Comparison of ENCODE assay signal across 7 cellular contexts in the genomic region with DNA sequence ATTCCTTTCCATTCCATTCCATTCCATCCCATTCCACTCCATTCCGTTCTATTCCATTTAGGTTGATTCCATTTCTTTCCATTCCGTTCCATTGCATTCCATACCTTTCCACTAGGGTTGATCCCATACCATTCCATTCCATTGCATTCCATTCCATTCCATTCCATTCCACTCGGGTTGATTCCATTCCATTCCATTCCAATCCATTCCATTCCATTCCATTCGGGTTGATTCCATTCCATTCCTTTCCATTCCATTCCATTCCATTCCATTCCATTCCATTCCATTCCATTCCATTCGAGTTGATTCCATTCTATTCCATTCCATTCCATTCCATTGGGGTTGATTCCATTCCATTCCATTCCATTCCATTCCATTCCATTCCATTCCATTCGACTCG.
DNase-seq lines count a peak whose midpoint lies in the region; ATAC-seq and TF ChIP-seq lines count a peak whose summit lies in the region.
"Not testable (repeated sequence)": the region's sequence is repeated elsewhere in the genome, so short reads cannot be mapped to it uniquely, and the experiment has no call there.

No MANE protein-coding gene starts in this region.

- DNase-seq in body of pancreas, lower lobe of right lung: not testable (repeated sequence)

- TF ChIP-seq CTCF in body of pancreas (IDR thresholded peaks at IDR 0.05); lower lobe of right lung (IDR thresholded peaks at IDR 0.05): not testable (repeated sequence)

- not testable (repeated sequence) for H3K4me3 ChIP-seq in body of pancreas, lower lobe of right lung

- intact Hi-C loops in body of pancreas (cut with DNase I); lower lobe of right lung (cut with DNase I): not testable (repeated sequence)

- H3K4me1 ChIP-seq in body of pancreas, lower lobe of right lung: not testable (repeated sequence)

- WGBS in body of pancreas, 2 donors = 38 to 57% methylated on average over 6 to 7 of the region's 7 CpGs

- TF ChIP-seq POLR2A in body of pancreas (IDR thresholded peaks at IDR 0.05) = not testable (repeated sequence)

- H3K9me3 ChIP-seq in body of pancreas = peaks cover 0 to 18% (median 6%) of the 10 kb centered on the region in 3 donors
- H3K9me3 ChIP-seq in lower lobe of right lung = peaks cover 37% of the 10 kb centered on the region

- ATAC-seq in GM18861 (IDR thresholded peaks at IDR 0.05; ENCODE audit: unreplicated experiment) (peak; percentile 43), GM21360 (IDR thresholded peaks at IDR 0.05; ENCODE audit: unreplicated experiment) (peak; percentile 55), HG02642 (IDR thresholded peaks at IDR 0.05; ENCODE audit: poor library complexity, unreplicated experiment) (peak; percentile 62), HG03097 (IDR thresholded peaks at IDR 0.05; ENCODE audit: low FRiP score, unreplicated experiment) (peak; percentile 64), HG03575 (IDR thresholded peaks at IDR 0.05; ENCODE audit: extremely low read depth, insufficient number of reproducible peaks, low FRiP score, unreplicated experiment) (peak; percentile 32), body of pancreas (peak; percentile 43), lower lobe of right lung (peak; percentile 78 to 81)

- not testable (repeated sequence) for H3K27me3 ChIP-seq in body of pancreas; lower lobe of right lung (ENCODE audit: low read depth)

- not testable (repeated sequence) for H3K27ac ChIP-seq in body of pancreas, lower lobe of right lung

- not testable (repeated sequence) for H3K36me3 ChIP-seq in body of pancreas (replicated peaks in 1 of 2; ENCODE audit: insufficient read depth in 1 of 2, low read depth in 2 of 2); lower lobe of right lung
